Comparison of ENCODE assay signal across 8 cellular contexts in the genomic region with DNA sequence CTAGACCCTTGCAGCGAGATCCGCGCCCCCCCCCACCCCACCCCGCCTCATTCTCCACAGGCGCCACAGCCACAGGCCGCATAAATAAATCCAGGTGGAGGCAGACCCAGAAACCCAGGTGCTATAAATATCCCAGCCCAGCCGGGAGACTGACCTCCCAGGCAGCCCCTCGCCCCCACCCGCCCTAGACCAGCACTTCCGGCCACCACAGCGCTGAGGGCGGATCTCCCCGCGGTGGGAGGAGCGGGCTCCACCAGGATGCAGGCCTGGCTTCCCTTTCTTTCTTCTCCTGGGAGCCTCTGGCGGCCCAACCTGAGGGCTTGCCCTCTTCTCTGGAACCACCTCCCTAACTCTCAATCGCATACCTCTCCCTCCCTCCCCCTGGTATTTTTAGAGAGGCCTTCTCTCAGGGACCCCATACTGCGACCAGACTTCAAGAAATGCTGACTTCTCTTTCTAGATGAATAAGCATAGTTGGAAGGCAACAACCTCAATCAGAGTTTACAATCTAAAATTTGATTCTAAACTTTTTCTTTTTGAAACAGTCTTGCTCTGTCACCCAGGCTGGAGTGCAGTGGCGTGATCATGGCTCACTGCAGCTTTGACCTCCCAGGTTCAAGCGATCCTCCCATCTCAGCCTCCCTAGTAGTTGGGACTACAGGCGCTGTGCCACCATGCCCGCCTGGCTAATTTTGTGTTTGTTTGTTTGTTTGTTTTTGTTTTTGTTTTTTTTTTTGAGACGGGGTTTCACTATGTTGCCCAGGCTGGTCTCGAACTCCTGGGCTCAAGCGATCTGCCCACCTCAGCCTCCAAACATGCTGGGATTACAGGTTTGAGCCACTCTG. TPM values are rescaled to one million over a fixed set of nuclear protein-coding genes. Genes with fewer than 3 reads are reported as not detected.
DNase-seq lines count a peak whose midpoint lies in the region; ATAC-seq and TF ChIP-seq lines count a peak whose summit lies in the region.

No MANE protein-coding gene starts in this region.

- no peaks in the 10 kb centered on the region for H3K79me2 ChIP-seq in hepatocyte

- 41% methylated on average over 20 of the region's 25 CpGs for WGBS in hepatocyte (ENCODE audit: low lambda C conversion rate, missing lambda C conversion rate)

- H3K27ac ChIP-seq in hepatocyte (peak overlapping the region; percentile 96), skeletal muscle tissue (ENCODE audit: low read depth, low read length) (peak overlapping the region; percentile 82)

- peak overlapping the region; percentile 38 for H2AFZ ChIP-seq in hepatocyte

- no peaks in the 10 kb centered on the region for H3K9me2 ChIP-seq in hepatocyte (replicated peaks; ENCODE audit: insufficient read depth)

- ATAC-seq in HG03045 (IDR thresholded peaks at IDR 0.05; ENCODE audit: unreplicated experiment) (peak; percentile 4), GM19452 (IDR thresholded peaks at IDR 0.05; ENCODE audit: unreplicated experiment) (no peak)

- H3K4me2 ChIP-seq in hepatocyte: peak overlapping the region; percentile 74

- H3K27me3 ChIP-seq in hepatocyte (no peaks in the 10 kb centered on the region), skeletal muscle tissue (ENCODE audit: control insufficient read depth in 3 of 3, insufficient read depth in 3 of 3, low read length in 3 of 3) (no peaks in the 10 kb centered on the region)

- TF ChIP-seq CTCF in GM12865 (IDR thresholded peaks at IDR 0.05; ENCODE audit: insufficient read depth, low read depth, low read length, missing control alignments): no peak
- TF ChIP-seq CTCF in hepatocyte (IDR thresholded peaks at IDR 0.05; ENCODE audit: poor library complexity): no peak

- H3K9ac ChIP-seq in skeletal muscle tissue (ENCODE audit: low read depth in 1 of 3, low read length in 3 of 3): no peak overlapping the region

- H3K36me3 ChIP-seq in hepatocyte (replicated peaks; ENCODE audit: insufficient read depth, low read depth) (no peaks in the 10 kb centered on the region), skeletal muscle tissue (ENCODE audit: control insufficient read depth in 3 of 3, insufficient read depth in 3 of 3, low read length in 3 of 3) (no peaks in the 10 kb centered on the region)

- H3K9me3 ChIP-seq in hepatocyte (ENCODE audit: low read depth) (no peaks in the 10 kb centered on the region), skeletal muscle tissue (ENCODE audit: control insufficient read depth in 3 of 3, low read length in 3 of 3) (no peaks in the 10 kb centered on the region)

- H3K4me3 ChIP-seq in GM12865 (ENCODE audit: low read depth, low read length) (peak overlapping the region; percentile 76), hepatocyte (no peak overlapping the region), skeletal muscle tissue (ENCODE audit: low read length in 3 of 3) (no peak overlapping the region)

- DNase-seq in GM12865 (ENCODE audit: low read depth) (peak; percentile 71), hepatocyte (ENCODE audit: low spot score) (peak; percentile 81), NCI-H1694 treated with DMSO at 0.1 percent for 48 hours (lab: John Stamatoyannopoulos, UW) (no peak), NCI-H446 (lab: John Stamatoyannopoulos, UW) (no peak)
- DNase-seq in activated effector memory CD4-positive, alpha-beta T cell treated with Interleukin-2 at 50 U/mL for 16 hours: peak; percentile 32

- H4K20me1 ChIP-seq in hepatocyte (ENCODE audit: insufficient read depth, poor library complexity, severe bottlenecking): no peaks in the 10 kb centered on the region

- H3K4me1 ChIP-seq in hepatocyte (ENCODE audit: insufficient read depth) (peaks cover 20% of the 10 kb centered on the region), skeletal muscle tissue (ENCODE audit: control insufficient read depth in 3 of 3, insufficient read depth in 3 of 3, low read length in 3 of 3) (peaks cover 14 to 30% (median 17%) of the 10 kb centered on the region in 3 donors)

RNA-seq across cellular contexts. Expression of a gene that starts 55.0 kb away (rescaled TPM):
- 278 and 339 TPM in 2 replicates for total RNA-seq in hepatocyte
- 270 and 281 TPM in 2 replicates for polyA plus RNA-seq in hepatocyte
- total RNA-seq in skeletal muscle tissue: 89.2 TPM

Comparison
In these comparisons a context has a peak if more than half of its experiments do, and no peak if none do; other contexts are left out.
1. DNase-seq: peak in GM12865 (single experiment), activated effector memory CD4-positive, alpha-beta T cell treated with Interleukin-2 at 50 U/mL for 16 hours (single experiment) and hepatocyte (single experiment); none in NCI-H1694 treated with DMSO at 0.1 percent for 48 hours (single experiment) and NCI-H446 (0 of 2).